9 cellular contexts compared by ENCODE assay signal in genomic region chr19:48624791-48625723, GRCh38. TPM values are rescaled to one million over a fixed set of nuclear protein-coding genes. Genes with fewer than 3 reads are reported as not detected.
DNase-seq lines count a peak whose midpoint lies in the region; ATAC-seq and TF ChIP-seq lines count a peak whose summit lies in the region.
"Had no signal": no experiment of that assay in that cellular context is flagged by ENCODE, and none has a peak within 500 bp of the region (broad histone marks: within the 10 kb centered on the region; RNA-seq: fewer than 3 reads in every experiment).

No MANE protein-coding gene starts in this region.

- peaks cover 20% of the 10 kb centered on the region for H3K27me3 Mint-ChIP-seq in GM23338 (ENCODE audit: insufficient read depth, low read depth, poor library complexity)

- peaks cover 14% of the 10 kb centered on the region for H3K79me2 ChIP-seq in GM23338 (replicated peaks; ENCODE audit: insufficient read depth)

- H3F3A ChIP-seq in GM23338 (replicated peaks; ENCODE audit: low read depth), result peaks cover 12% of the 10 kb centered on the region; the same call in 1 of the 2 replicates

- H4K20me1 ChIP-seq in GM23338 (replicated peaks; ENCODE audit: insufficient read depth), result peaks cover 13% of the 10 kb centered on the region

- no peaks in the 10 kb centered on the region for H3K36me3 ChIP-seq in GM23338 (ENCODE audit: insufficient read depth)
- H3K36me3 ChIP-seq in SJSA1, result peaks cover 20% of the 10 kb centered on the region

- H3K27me3 ChIP-seq in GM23338 (ENCODE audit: insufficient read depth), result no peaks in the 10 kb centered on the region
- no peaks in the 10 kb centered on the region for H3K27me3 ChIP-seq in SJSA1 (replicated peaks)

- H3K4me3 ChIP-seq in GM23338, result peak overlapping the region; percentile 92
- peak overlapping the region; percentile 43 for H3K4me3 ChIP-seq in SJSA1
- H3K4me3 ChIP-seq in fibroblast of villous mesenchyme (ENCODE audit: low read depth, low read length), result peak overlapping the region; percentile 67
- H3K4me3 ChIP-seq in skeletal muscle cell (ENCODE audit: low read depth, low read length), result peak overlapping the region; percentile 54

- peak; percentile 73 for DNase-seq in GM23338 (ENCODE audit: low spot score)
- DNase-seq in SJSA1 (ENCODE audit: low read depth in 1 of 2, low spot score in 2 of 2), result no peak
- no peak for DNase-seq in fibroblast of villous mesenchyme (ENCODE audit: low read depth)
- no peak for DNase-seq in skeletal muscle cell (ENCODE audit: low read depth)
- no peak for DNase-seq in 8988T
- DNase-seq in NCI-H510A (lab: John Stamatoyannopoulos, UW), result no peak
- no peak for DNase-seq in mesenteric fat pad (ENCODE audit: low spot score)

- H3K4me1 Mint-ChIP-seq in GM23338, result peaks cover 29% of the 10 kb centered on the region

- peaks cover 11% of the 10 kb centered on the region; the same call in 2 of the 3 replicates for H3K36me3 Mint-ChIP-seq in GM23338 (ENCODE audit: low read depth)

- H3K4me3 Mint-ChIP-seq in GM23338, result peak overlapping the region; percentile 72

- no peak overlapping the region for H2AFZ ChIP-seq in GM23338

- H3K9me3 Mint-ChIP-seq in GM23338, result no peaks in the 10 kb centered on the region; the same call in 2 of the 3 replicates

- peak; percentile 20 for ATAC-seq in GM23338
- no peak for ATAC-seq in GM18502 (IDR thresholded peaks at IDR 0.05; ENCODE audit: poor library complexity, unreplicated experiment)

- peak overlapping the region; percentile 93 for H3K27ac Mint-ChIP-seq in GM23338

- TF ChIP-seq CTCF in GM23338 (conservative IDR thresholded peaks at IDR 0.05; ENCODE audit: low read depth in 2 of 2) (no peak), fibroblast of villous mesenchyme (IDR thresholded peaks at IDR 0.05; ENCODE audit: insufficient read depth, low read depth, low read length) (no peak)

- H3K9me3 ChIP-seq in SJSA1 (replicated peaks), result no peaks in the 10 kb centered on the region

- H3K9me2 ChIP-seq in GM23338 (ENCODE audit: insufficient read depth), result no peaks in the 10 kb centered on the region

- peak overlapping the region; percentile 94 for H3K4me2 ChIP-seq in GM23338

- H3K27ac ChIP-seq in GM23338 (ENCODE audit: low read depth), result peak overlapping the region; percentile 91
- H3K27ac ChIP-seq in SJSA1, result no peak overlapping the region

- H3K4me1 ChIP-seq in GM23338 (ENCODE audit: insufficient read depth) (peaks cover 15% of the 10 kb centered on the region), SJSA1 (replicated peaks) (peaks cover 12% of the 10 kb centered on the region)

TF ChIP-seq in GM23338, 12 proteins besides CTCF, POLR2A, EP300 and RAD21:
- TF ChIP-seq STAT1 (IDR thresholded peaks at IDR 0.05; ENCODE audit: unreplicated experiment), result no peak
- no peak for TF ChIP-seq ZNF114 (CRISPR knock-in tag; IDR thresholded peaks at IDR 0.05)
- TF ChIP-seq NANOG (IDR thresholded peaks at IDR 0.05; ENCODE audit: borderline replicate concordance), result no peak
- no peak for TF ChIP-seq POLR2AphosphoS5 (IDR thresholded peaks at IDR 0.05; ENCODE audit: low read depth)
- TF ChIP-seq JUNB (IDR thresholded peaks at IDR 0.05; ENCODE audit: unreplicated experiment), result no peak
- TF ChIP-seq, protein P1, sequence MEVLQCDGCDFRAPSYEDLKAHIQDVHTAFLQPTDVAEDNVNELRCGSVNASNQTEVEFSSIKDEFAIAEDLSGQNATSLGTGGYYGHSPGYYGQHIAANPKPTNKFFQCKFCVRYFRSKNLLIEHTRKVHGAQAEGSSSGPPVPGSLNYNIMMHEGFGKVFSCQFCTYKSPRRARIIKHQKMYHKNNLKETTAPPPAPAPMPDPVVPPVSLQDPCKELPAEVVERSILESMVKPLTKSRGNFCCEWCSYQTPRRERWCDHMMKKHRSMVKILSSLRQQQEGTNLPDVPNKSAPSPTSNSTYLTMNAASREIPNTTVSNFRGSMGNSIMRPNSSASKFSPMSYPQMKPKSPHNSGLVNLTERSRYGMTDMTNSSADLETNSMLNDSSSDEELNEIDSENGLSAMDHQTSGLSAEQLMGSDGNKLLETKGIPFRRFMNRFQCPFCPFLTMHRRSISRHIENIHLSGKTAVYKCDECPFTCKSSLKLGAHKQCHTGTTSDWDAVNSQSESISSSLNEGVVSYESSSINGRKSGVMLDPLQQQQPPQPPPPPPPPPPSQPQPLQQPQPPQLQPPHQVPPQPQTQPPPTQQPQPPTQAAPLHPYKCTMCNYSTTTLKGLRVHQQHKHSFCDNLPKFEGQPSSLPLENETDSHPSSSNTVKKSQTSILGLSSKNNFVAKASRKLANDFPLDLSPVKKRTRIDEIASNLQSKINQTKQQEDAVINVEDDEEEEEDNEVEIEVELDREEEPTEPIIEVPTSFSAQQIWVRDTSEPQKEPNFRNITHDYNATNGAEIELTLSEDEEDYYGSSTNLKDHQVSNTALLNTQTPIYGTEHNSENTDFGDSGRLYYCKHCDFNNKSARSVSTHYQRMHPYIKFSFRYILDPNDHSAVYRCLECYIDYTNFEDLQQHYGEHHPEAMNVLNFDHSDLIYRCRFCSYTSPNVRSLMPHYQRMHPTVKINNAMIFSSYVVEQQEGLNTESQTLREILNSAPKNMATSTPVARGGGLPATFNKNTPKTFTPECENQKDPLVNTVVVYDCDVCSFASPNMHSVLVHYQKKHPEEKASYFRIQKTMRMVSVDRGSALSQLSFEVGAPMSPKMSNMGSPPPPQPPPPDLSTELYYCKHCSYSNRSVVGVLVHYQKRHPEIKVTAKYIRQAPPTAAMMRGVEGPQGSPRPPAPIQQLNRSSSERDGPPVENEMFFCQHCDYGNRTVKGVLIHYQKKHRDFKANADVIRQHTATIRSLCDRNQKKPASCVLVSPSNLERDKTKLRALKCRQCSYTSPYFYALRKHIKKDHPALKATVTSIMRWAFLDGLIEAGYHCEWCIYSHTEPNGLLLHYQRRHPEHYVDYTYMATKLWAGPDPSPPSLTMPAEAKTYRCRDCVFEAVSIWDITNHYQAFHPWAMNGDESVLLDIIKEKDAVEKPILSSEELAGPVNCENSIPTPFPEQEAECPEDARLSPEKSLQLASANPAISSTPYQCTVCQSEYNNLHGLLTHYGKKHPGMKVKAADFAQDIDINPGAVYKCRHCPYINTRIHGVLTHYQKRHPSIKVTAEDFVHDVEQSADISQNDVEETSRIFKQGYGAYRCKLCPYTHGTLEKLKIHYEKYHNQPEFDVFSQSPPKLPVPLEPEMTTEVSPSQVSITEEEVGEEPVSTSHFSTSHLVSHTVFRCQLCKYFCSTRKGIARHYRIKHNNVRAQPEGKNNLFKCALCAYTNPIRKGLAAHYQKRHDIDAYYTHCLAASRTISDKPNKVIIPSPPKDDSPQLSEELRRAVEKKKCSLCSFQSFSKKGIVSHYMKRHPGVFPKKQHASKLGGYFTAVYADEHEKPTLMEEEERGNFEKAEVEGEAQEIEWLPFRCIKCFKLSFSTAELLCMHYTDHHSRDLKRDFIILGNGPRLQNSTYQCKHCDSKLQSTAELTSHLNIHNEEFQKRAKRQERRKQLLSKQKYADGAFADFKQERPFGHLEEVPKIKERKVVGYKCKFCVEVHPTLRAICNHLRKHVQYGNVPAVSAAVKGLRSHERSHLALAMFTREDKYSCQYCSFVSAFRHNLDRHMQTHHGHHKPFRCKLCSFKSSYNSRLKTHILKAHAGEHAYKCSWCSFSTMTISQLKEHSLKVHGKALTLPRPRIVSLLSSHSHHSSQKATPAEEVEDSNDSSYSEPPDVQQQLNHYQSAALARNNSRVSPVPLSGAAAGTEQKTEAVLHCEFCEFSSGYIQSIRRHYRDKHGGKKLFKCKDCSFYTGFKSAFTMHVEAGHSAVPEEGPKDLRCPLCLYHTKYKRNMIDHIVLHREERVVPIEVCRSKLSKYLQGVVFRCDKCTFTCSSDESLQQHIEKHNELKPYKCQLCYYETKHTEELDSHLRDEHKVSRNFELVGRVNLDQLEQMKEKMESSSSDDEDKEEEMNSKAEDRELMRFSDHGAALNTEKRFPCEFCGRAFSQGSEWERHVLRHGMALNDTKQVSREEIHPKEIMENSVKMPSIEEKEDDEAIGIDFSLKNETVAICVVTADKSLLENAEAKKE (CRISPR knock-in tag; IDR thresholded peaks at IDR 0.05), result no peak

RNA-seq across cellular contexts. Expression of gene SPHK2, which starts 5.8 kb away (rescaled TPM):
- 39.8 and 50.3 TPM in 2 replicates for total RNA-seq in GM23338 (2014; rRNA removed; shearing (Covaris generic))
- polyA plus RNA-seq in GM23338 (2016; fragmentation: Nextera tagmentation; extraction: Ambion mirVana), result 18.3 TPM in 2 replicates
- total RNA-seq in SJSA1 (2014; rRNA removed; shearing (Covaris generic)), result 7.1 and 8.8 TPM in 2 replicates
- total RNA-seq in fibroblast of villous mesenchyme (7.8 and 10.0 TPM in 2 replicates), mesenteric fat pad (14.0 TPM)

RNA-seq across cellular contexts. Expression of gene RPL18, which starts 6.1 kb away (rescaled TPM):
- total RNA-seq in GM23338 (2014; rRNA removed; shearing (Covaris generic)), result 1,660 and 1,898 TPM in 2 replicates
- 2,011 and 2,172 TPM in 2 replicates for polyA plus RNA-seq in GM23338 (2016; fragmentation: Nextera tagmentation; extraction: Ambion mirVana)
- 1,668 and 2,023 TPM in 2 replicates for total RNA-seq in SJSA1 (2014; rRNA removed; shearing (Covaris generic))
- total RNA-seq in fibroblast of villous mesenchyme, result 1,548 and 1,575 TPM in 2 replicates
- 876 TPM for total RNA-seq in mesenteric fat pad

RNA-seq across cellular contexts. Expression of gene FAM83E, which starts 10.2 kb away (rescaled TPM):
- total RNA-seq in GM23338 (2014; rRNA removed; shearing (Covaris generic)), result 2.3 and 4.5 TPM in 2 replicates
- 0.90 and 1.0 TPM in 2 replicates for polyA plus RNA-seq in GM23338 (2016; fragmentation: Nextera tagmentation; extraction: Ambion mirVana)
- total RNA-seq in SJSA1 (2014; rRNA removed; shearing (Covaris generic)), result 0.11 TPM in 1 of 2 replicates, not detected in the other
- total RNA-seq in fibroblast of villous mesenchyme (0.32 and 1.3 TPM in 2 replicates), mesenteric fat pad (0.71 TPM)

RNA-seq across cellular contexts. Expression of gene DBP, which starts 12.1 kb away (rescaled TPM):
- total RNA-seq in GM23338 (2014; rRNA removed; shearing (Covaris generic)), result 5.7 and 5.9 TPM in 2 replicates
- 5.0 and 6.3 TPM in 2 replicates for polyA plus RNA-seq in GM23338 (2016; fragmentation: Nextera tagmentation; extraction: Ambion mirVana)
- total RNA-seq in SJSA1 (2014; rRNA removed; shearing (Covaris generic)), result 2.2 and 2.7 TPM in 2 replicates
- total RNA-seq in fibroblast of villous mesenchyme (6.9 and 7.7 TPM in 2 replicates), mesenteric fat pad (1.4 TPM)

RNA-seq across cellular contexts. Expression of gene SPACA4, which starts 18.5 kb away (rescaled TPM):
- not detected in 2 replicates for total RNA-seq in GM23338 (2014; rRNA removed; shearing (Covaris generic))
- not detected in 2 replicates for polyA plus RNA-seq in GM23338 (2016; fragmentation: Nextera tagmentation; extraction: Ambion mirVana)
- not detected in 2 replicates for total RNA-seq in SJSA1 (2014; rRNA removed; shearing (Covaris generic))
- total RNA-seq in fibroblast of villous mesenchyme, result not detected in 2 replicates
- total RNA-seq in mesenteric fat pad, result not detected
- polyA plus RNA-seq: adipose tissue had no signal
